16 cellular contexts compared by ENCODE assay signal in genomic region chr18:44598514-44598913, GRCh38.
A peak's percentile ranks its signal among the peaks of the same experiment; 100 is the strongest.
DNase-seq lines count a peak whose midpoint lies in the region; ATAC-seq and TF ChIP-seq lines count a peak whose summit lies in the region.
"Had no signal": no experiment of that assay in that cellular context is flagged by ENCODE, and none has a peak within 500 bp of the region (broad histone marks: within the 10 kb centered on the region; RNA-seq: fewer than 3 reads in every experiment).

No MANE protein-coding gene starts in this region.

- peak; percentile 42 for DNase-seq in Karpas-422
- no peak for DNase-seq in ascending aorta (ENCODE audit: low spot score in 2 of 2)
- no peak for DNase-seq in activated CD8-positive, alpha-beta T cell treated with anti-CD3 and anti-CD28 coated beads for 36 hours
- no peak for DNase-seq in central memory CD4-positive, alpha-beta T cell
- DNase-seq: C1 segment of cervical spinal cord, GM23248, NCI-H1092 treated with DMSO at 0.1 percent for 48 hours, NCI-H2081 treated with DMSO at 0.1 percent for 48 hours, NCI-H510A, Peyer's patch, Right ventricle myocardium superior, SK-N-SH had no signal

- H3K27me3 ChIP-seq in Karpas-422 (ENCODE audit: low read length) (no peaks in the 10 kb centered on the region; the same call in 1 of the 2 replicates), ascending aorta (no peaks in the 10 kb centered on the region)
- H3K27me3 ChIP-seq: Peyer's patch had no signal

- H3K27ac Mint-ChIP-seq in nephron: peak overlapping the region in 2 of 3 experiments; percentile 3 to 40
- H3K27ac Mint-ChIP-seq in activated CD8-positive, alpha-beta T cell treated with anti-CD3 and anti-CD28 coated beads for 36 hours: no peak overlapping the region

- peaks cover 42% of the 10 kb centered on the region for H3K4me1 Mint-ChIP-seq in nephron
- H3K4me1 Mint-ChIP-seq in activated CD8-positive, alpha-beta T cell treated with anti-CD3 and anti-CD28 coated beads for 36 hours (ENCODE audit: low read depth): peaks cover 7% of the 10 kb centered on the region

- POLR2A ChIA-PET in activated CD8-positive, alpha-beta T cell treated with anti-CD3 and anti-CD28 coated beads for 36 hours (lab: Charles Lee): interaction anchor here (1.1 kb wide), 1 partner anchor 99 kb away, joined by 3 read pairs; no protein-coding TSS in a partner anchor

- H3K9ac ChIP-seq in Karpas-422 (ENCODE audit: low read length): no peak overlapping the region
- H3K9ac ChIP-seq: GM23248, SK-N-SH had no signal

- H3K9me2 ChIP-seq in Karpas-422 (replicated peaks; ENCODE audit: insufficient read depth, low read length): no peaks in the 10 kb centered on the region
- H3K9me2 ChIP-seq: SK-N-SH had no signal

- intact Hi-C loops in ascending aorta (cut with DNase I): loop anchor here (1.0 to 10.0 kb wide), 7 partner anchors 18 to 1026 kb away; no protein-coding TSS in a partner anchor
- intact Hi-C loops in activated CD8-positive, alpha-beta T cell treated with anti-CD3 and anti-CD28 coated beads for 36 hours (cut with micrococcal nuclease): no loop called here

- H3K9me3 Mint-ChIP-seq in nephron: no peaks in the 10 kb centered on the region
- H3K9me3 Mint-ChIP-seq in activated CD8-positive, alpha-beta T cell treated with anti-CD3 and anti-CD28 coated beads for 36 hours: no peaks in the 10 kb centered on the region

- H3K9me3 ChIP-seq in Karpas-422 (ENCODE audit: low read length): no peaks in the 10 kb centered on the region
- H3K9me3 ChIP-seq in ascending aorta: no peaks in the 10 kb centered on the region
- H3K9me3 ChIP-seq: Peyer's patch, SK-N-SH had no signal

- no peaks in the 10 kb centered on the region for H3K36me3 Mint-ChIP-seq in nephron (ENCODE audit: low read depth)
- H3K36me3 Mint-ChIP-seq in activated CD8-positive, alpha-beta T cell treated with anti-CD3 and anti-CD28 coated beads for 36 hours (ENCODE audit: low read depth): no peaks in the 10 kb centered on the region

- CTCF ChIA-PET in activated CD8-positive, alpha-beta T cell treated with anti-CD3 and anti-CD28 coated beads for 36 hours (lab: Charles Lee): no interaction called here

- no peaks in the 10 kb centered on the region for H3K4me1 ChIP-seq in Karpas-422 (ENCODE audit: low read length)
- H3K4me1 ChIP-seq in ascending aorta: peaks cover 4 to 46% of the 10 kb centered on the region in 2 donors
- H3K4me1 ChIP-seq: Peyer's patch had no signal

- H3K27ac ChIP-seq in 22Rv1: no peak overlapping the region
- H3K27ac ChIP-seq in Karpas-422 (ENCODE audit: low read length): no peak overlapping the region
- peak overlapping the region; percentile 68 to 70 for H3K27ac ChIP-seq in ascending aorta
- H3K27ac ChIP-seq: Peyer's patch had no signal

- ATAC-seq in GM21825 (IDR thresholded peaks at IDR 0.05; ENCODE audit: unreplicated experiment) (no peak), GM18867 (IDR thresholded peaks at IDR 0.05; ENCODE audit: unreplicated experiment) (no peak)
- no peak for ATAC-seq in activated CD8-positive, alpha-beta T cell treated with anti-CD3 and anti-CD28 coated beads for 36 hours

- no peak overlapping the region for H3K4me2 ChIP-seq in Karpas-422 (ENCODE audit: low read depth, low read length, poor library complexity, severe bottlenecking)
- H3K4me2 ChIP-seq: SK-N-SH had no signal

- TF ChIP-seq CTCF in 22Rv1 (IDR thresholded peaks at IDR 0.05) (peak; percentile 25; the same call in 1 of the 2 replicates), ascending aorta (IDR thresholded peaks at IDR 0.05) (no peak), nephron (IDR thresholded peaks at IDR 0.05; ENCODE audit: unreplicated experiment in 3 of 3) (no peak)
- no peak for TF ChIP-seq CTCF in activated CD8-positive, alpha-beta T cell treated with anti-CD3 and anti-CD28 coated beads for 36 hours (IDR thresholded peaks at IDR 0.05)

- no peak overlapping the region for H2AFZ ChIP-seq in Karpas-422 (ENCODE audit: low read length)

- no peaks in the 10 kb centered on the region for H4K20me1 ChIP-seq in Karpas-422 (ENCODE audit: insufficient read depth, low read depth, low read length)

- no peak overlapping the region for H3K4me3 Mint-ChIP-seq in nephron
- H3K4me3 Mint-ChIP-seq in activated CD8-positive, alpha-beta T cell treated with anti-CD3 and anti-CD28 coated beads for 36 hours: no peak overlapping the region

- H3K36me3 ChIP-seq in Karpas-422 (ENCODE audit: insufficient read depth, low read length) (no peaks in the 10 kb centered on the region), ascending aorta (no peaks in the 10 kb centered on the region)
- H3K36me3 ChIP-seq: Peyer's patch had no signal

- H3K27me3 Mint-ChIP-seq in nephron (ENCODE audit: low read depth): no peaks in the 10 kb centered on the region
- peaks cover 8% of the 10 kb centered on the region for H3K27me3 Mint-ChIP-seq in activated CD8-positive, alpha-beta T cell treated with anti-CD3 and anti-CD28 coated beads for 36 hours

- no peaks in the 10 kb centered on the region for H3K79me2 ChIP-seq in Karpas-422 (ENCODE audit: low read length)

- H3K4me3 ChIP-seq in Karpas-422 (ENCODE audit: low read length): no peak overlapping the region
- no peak overlapping the region for H3K4me3 ChIP-seq in ascending aorta
- H3K4me3 ChIP-seq: GM23248, Peyer's patch had no signal

Comparison
In these comparisons a context has a peak if more than half of its experiments do, and no peak if none do; other contexts are left out.
1. H3K27ac ChIP-seq: peak in ascending aorta (2 of 2); none in 22Rv1 (single experiment) and Karpas-422 (single experiment).